In genomic region chr6:13485923-13486557, GRCh38 we compare ENCODE assay signal across 2 cellular contexts.
TF ChIP-seq lines count a peak whose summit lies in the region.

No MANE protein-coding gene starts in this region.

TF ChIP-seq in WTC11, 78 proteins besides CTCF, POLR2A, EP300 and RAD21:
- TF ChIP-seq FOXP4 (CRISPR knock-in tag; IDR thresholded peaks at IDR 0.05) (no peak), FOXP1 (CRISPR knock-in tag; IDR thresholded peaks at IDR 0.05; ENCODE audit: borderline replicate concordance) (0 out of 2 replicates have a peak, but pooled peaks have one; percentile 2), MYBL2 (CRISPR knock-in tag; IDR thresholded peaks at IDR 0.05) (0 out of 2 replicates have a peak, but pooled peaks have one; percentile 49), FOXK1 (CRISPR knock-in tag; IDR thresholded peaks at IDR 0.05) (no peak)

TF ChIP-seq in H1, 55 proteins besides CTCF, POLR2A, EP300 and RAD21:
- TF ChIP-seq ATF2 (IDR thresholded peaks at IDR 0.05; ENCODE audit: low read length) (no peak), NANOG (IDR thresholded peaks at IDR 0.05; ENCODE audit: insufficient read depth, low read depth, low read length, poor library complexity, severe bottlenecking) (no peak), HDAC2 (IDR thresholded peaks at IDR 0.05; ENCODE audit: borderline replicate concordance in 1 of 2, low read depth in 2 of 2, low read length in 2 of 2) (no peak), RXRA (IDR thresholded peaks at IDR 0.05; ENCODE audit: insufficient read depth, low read depth, low read length) (no peak), SIN3A (conservative IDR thresholded peaks at IDR 0.05 in 1 of 2, IDR thresholded peaks at IDR 0.05 in 1 of 2; ENCODE audit: low read depth in 1 of 2, low read length in 2 of 2) (0 out of 4 replicates have a peak, but pooled peaks of 1 of the 2 experiments have one; percentile 6), TEAD4 (IDR thresholded peaks at IDR 0.05; ENCODE audit: low read depth, low read length) (no peak), TCF12 (IDR thresholded peaks at IDR 0.05; ENCODE audit: low read depth, low read length) (no peak), MAX (IDR thresholded peaks at IDR 0.05) (peak; percentile 79), FOSL1 (IDR thresholded peaks at IDR 0.05; ENCODE audit: insufficient read depth, low read depth, low read length) (no peak), POU5F1 (IDR thresholded peaks at IDR 0.05; ENCODE audit: low read depth, low read length) (no peak), USF2 (IDR thresholded peaks at IDR 0.05; ENCODE audit: low read length) (no peak), KDM1A (IDR thresholded peaks at IDR 0.05; ENCODE audit: borderline replicate concordance, low read length) (no peak), SAP30 (IDR thresholded peaks at IDR 0.05; ENCODE audit: insufficient read depth, insufficient replicate concordance, low read length) (no peak), SP4 (IDR thresholded peaks at IDR 0.05; ENCODE audit: low read length) (no peak), BRCA1 (IDR thresholded peaks at IDR 0.05; ENCODE audit: low read depth, low read length) (no peak), CBX5 (IDR thresholded peaks at IDR 0.05; ENCODE audit: low read depth, low read length) (no peak), CHD7 (IDR thresholded peaks at IDR 0.05; ENCODE audit: insufficient replicate concordance, low read length) (no peak), CREB1 (IDR thresholded peaks at IDR 0.05) (no peak; the same call in 1 of the 2 replicates), HDAC6 (IDR thresholded peaks at IDR 0.05; ENCODE audit: low read depth, low read length) (no peak), JUN (IDR thresholded peaks at IDR 0.05; ENCODE audit: low read depth, low read length) (no peak), CEBPB (IDR thresholded peaks at IDR 0.05; ENCODE audit: low read depth, low read length) (no peak), RNF2 (IDR thresholded peaks at IDR 0.05; ENCODE audit: borderline replicate concordance, low read depth, low read length, missing control alignments, poor library complexity, severe bottlenecking) (no peak), E2F6 (IDR thresholded peaks at IDR 0.05) (peak; percentile 34), PHF8 (conservative IDR thresholded peaks at IDR 0.05; ENCODE audit: low read depth, low read length) (0 out of 2 replicates have a peak, but pooled peaks have one; percentile 24), RFX5 (IDR thresholded peaks at IDR 0.05; ENCODE audit: borderline replicate concordance, low read depth, low read length) (no peak), EGR1 (IDR thresholded peaks at IDR 0.05; ENCODE audit: borderline replicate concordance, low read depth, low read length) (no peak), RBBP5 (IDR thresholded peaks at IDR 0.05; ENCODE audit: borderline replicate concordance, low read depth, low read length) (no peak), CHD2 (IDR thresholded peaks at IDR 0.05; ENCODE audit: low read length) (no peak), KDM4A (IDR thresholded peaks at IDR 0.05; ENCODE audit: low read depth, low read length, severe bottlenecking) (peak; percentile 16), SRF (IDR thresholded peaks at IDR 0.05; ENCODE audit: low read depth, low read length) (no peak), GTF2F1 (IDR thresholded peaks at IDR 0.05; ENCODE audit: borderline replicate concordance, low read depth, low read length) (no peak), JUND (IDR thresholded peaks at IDR 0.05; ENCODE audit: low read length) (no peak), SP1 (IDR thresholded peaks at IDR 0.05; ENCODE audit: low read depth, low read length) (no peak), NRF1 (IDR thresholded peaks at IDR 0.05; ENCODE audit: low read depth, low read length) (no peak)
